ENCODE assay signal across 25 cellular contexts in the genomic region with DNA sequence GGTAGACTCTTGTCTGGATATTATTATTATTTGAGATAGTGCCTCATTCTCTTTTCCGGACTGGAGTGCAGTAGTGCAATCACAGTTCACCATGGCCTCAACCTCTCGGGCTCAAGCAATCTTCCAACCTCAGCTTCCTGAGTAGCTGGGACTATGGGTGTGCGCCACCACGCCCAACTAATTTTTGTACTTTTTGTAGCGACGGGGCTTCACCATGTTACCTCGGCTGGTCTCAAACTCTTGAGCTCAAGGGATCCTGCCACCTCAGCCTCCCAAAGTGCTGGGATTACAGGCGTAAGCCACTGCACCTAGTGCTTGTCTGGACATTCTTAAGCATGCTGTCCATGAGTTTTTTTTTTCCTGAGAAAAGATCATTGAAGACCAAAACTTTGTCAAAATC.
DNase-seq lines count a peak whose midpoint lies in the region; FAIRE-seq and TF ChIP-seq lines count a peak whose summit lies in the region.
"Had no signal": no experiment of that assay in that cellular context is flagged by ENCODE, and none has a peak within 500 bp of the region (broad histone marks: within the 10 kb centered on the region; RNA-seq: fewer than 3 reads in every experiment).

No MANE protein-coding gene starts in this region.

- dilution Hi-C loops in endothelial cell of umbilical vein (cut with MboI; ENCODE audit: extremely low pct_ligation_motif_present, low sequenced_read_pairs) = no loop called here

- H3K9me1 ChIP-seq in endothelial cell of umbilical vein (replicated peaks; ENCODE audit: control insufficient read depth, extremely low read depth, insufficient read depth, low read length) = peaks cover 2% of the 10 kb centered on the region

- H3K36me3 ChIP-seq in PC-9 (ENCODE audit: low read depth) = peaks cover 9% of the 10 kb centered on the region
- no peaks in the 10 kb centered on the region for H3K36me3 ChIP-seq in endothelial cell of umbilical vein (ENCODE audit: control insufficient read depth in 2 of 2, extremely low read depth in 1 of 2, insufficient read depth in 2 of 2, low read length in 2 of 2)
- peaks cover 0 to 9% (median 0%) of the 10 kb centered on the region in 6 donors for H3K36me3 ChIP-seq in spleen
- no peaks in the 10 kb centered on the region for H3K36me3 ChIP-seq in ovary
- H3K36me3 ChIP-seq: SJCRH30 had no signal

- DNase-seq in GM12891 (ENCODE audit: insufficient read length, low spot score) = no peak
- DNase-seq in PC-9 = no peak
- DNase-seq in endothelial cell of umbilical vein (ENCODE audit: low read depth, low spot score) = no peak
- DNase-seq in spleen = no peak
- no peak for DNase-seq in medulla oblongata (ENCODE audit: extremely low spot score)
- no peak for DNase-seq in activated naive CD4-positive, alpha-beta T cell treated with anti-CD3 and anti-CD28 coated beads for 36 hours
- no peak for DNase-seq in ovary
- DNase-seq: AML-193; C1 segment of cervical spinal cord; COR-L47; GDM1; Karpas-422; NCI-H1092 treated with DMSO at 0.1 percent for 48 hours; NCI-H1436 treated with DMSO at 0.1 percent for 48 hours; NCI-H187 treated with DMSO at 0.1 percent for 48 hours; NCI-H446; NCI-H524 treated with DMSO at 0.1 percent for 48 hours; NCI-H774; NK-92 treated with Interleukin-12 subunit alpha and Interleukin-12 subunit beta, amount 100 ng/mL, for 24 hours; PC-3; SJCRH30 had no signal

- CTCF ChIA-PET in PC-9 (lab: Charles Lee) (no interaction called here), endothelial cell of umbilical vein (lab: Charles Lee) (no interaction called here)
- CTCF ChIA-PET in activated naive CD4-positive, alpha-beta T cell treated with anti-CD3 and anti-CD28 coated beads for 36 hours (lab: Charles Lee) = no interaction called here

- H3K9ac ChIP-seq in endothelial cell of umbilical vein (replicated peaks; ENCODE audit: extremely low read depth, insufficient read depth, low read length) = no peak overlapping the region

- FAIRE-seq in GM12891 (lab: Jason Lieb, UNC) (peak; percentile 31), endothelial cell of umbilical vein (lab: Jason Lieb, UNC) (peak; percentile 66)
- FAIRE-seq: A549, H54 had no signal

- TF ChIP-seq EP300 in ovary (IDR thresholded peaks at IDR 0.05) = no peak

- H3K9me2 ChIP-seq in PC-9 (ENCODE audit: insufficient read depth) = no peaks in the 10 kb centered on the region

- intact Hi-C loops in PC-9 (cut with micrococcal nuclease; ENCODE audit: unreplicated experiment) (no loop called here), endothelial cell of umbilical vein (cut with micrococcal nuclease) (no loop called here), spleen (cut with DNase I; ENCODE audit: low total_unique reads) (no loop called here), ovary (cut with DNase I) (no loop called here)
- intact Hi-C loops in activated naive CD4-positive, alpha-beta T cell treated with anti-CD3 and anti-CD28 coated beads for 36 hours (cut with micrococcal nuclease) = no loop called here

- H4K20me1 ChIP-seq in PC-9 (ENCODE audit: insufficient read depth) (peaks cover 28% of the 10 kb centered on the region), endothelial cell of umbilical vein (replicated peaks; ENCODE audit: control insufficient read depth, extremely low read depth, insufficient read depth, low read length) (no peaks in the 10 kb centered on the region)

- H3K4me3 Mint-ChIP-seq in activated naive CD4-positive, alpha-beta T cell treated with anti-CD3 and anti-CD28 coated beads for 36 hours = no peak overlapping the region
- H3K4me3 Mint-ChIP-seq: CD4-positive, alpha-beta memory T cell had no signal

- H3K4me1 Mint-ChIP-seq in activated naive CD4-positive, alpha-beta T cell treated with anti-CD3 and anti-CD28 coated beads for 36 hours (ENCODE audit: low read depth) = peaks cover 12% of the 10 kb centered on the region

- POLR2A ChIA-PET in PC-9 (lab: Charles Lee; ENCODE audit: unreplicated experiment) (no interaction called here), endothelial cell of umbilical vein (lab: Charles Lee) (no interaction called here)

- H3F3A ChIP-seq in PC-9 (ENCODE audit: insufficient read depth, low read depth) = peaks cover 36% of the 10 kb centered on the region

- H3K27ac ChIP-seq in PC-9 (0 out of 2 replicates have a peak overlapping the region, but pooled peaks have one; percentile 33), endothelial cell of umbilical vein (ENCODE audit: insufficient read depth, low read depth, low read length) (no peak overlapping the region), spleen (peak overlapping the region in 5 of 8 donors; percentile 16 to 54 (median 42)), ovary (no peak overlapping the region)
- H3K27ac ChIP-seq: A549, HL-60, SJCRH30 had no signal

- H3K4me1 ChIP-seq in PC-9 (replicated peaks; ENCODE audit: insufficient read depth) (0 out of 2 replicates have a peak, but pooled peaks cover 3% of the 10 kb centered on the region), endothelial cell of umbilical vein (ENCODE audit: control insufficient read depth, extremely low read depth, insufficient read depth, low read length) (no peaks in the 10 kb centered on the region), spleen (peaks cover 12 to 61% (median 36%) of the 10 kb centered on the region in 6 donors), ovary (ENCODE audit: insufficient read depth) (no peaks in the 10 kb centered on the region)
- H3K4me1 ChIP-seq: SJCRH30 had no signal

- TF ChIP-seq CTCF in PC-9 (conservative IDR thresholded peaks at IDR 0.05) (no peak), endothelial cell of umbilical vein (IDR thresholded peaks at IDR 0.05; ENCODE audit: extremely low read depth in 1 of 2, insufficient read depth in 1 of 2, low read depth in 1 of 2, low read length in 2 of 2) (no peak), spleen (IDR thresholded peaks at IDR 0.05 in 8 of 11, conservative IDR thresholded peaks at IDR 0.05 in 3 of 11) (no peak), ovary (IDR thresholded peaks at IDR 0.05) (no peak)

- H3K27ac Mint-ChIP-seq in activated naive CD4-positive, alpha-beta T cell treated with anti-CD3 and anti-CD28 coated beads for 36 hours = no peak overlapping the region

- H3K4me3 ChIP-seq in PC-9 = no peak overlapping the region
- no peak overlapping the region for H3K4me3 ChIP-seq in endothelial cell of umbilical vein (replicated peaks in 1 of 3; ENCODE audit: insufficient read depth in 1 of 3, low read depth in 1 of 3, low read length in 3 of 3)
- H3K4me3 ChIP-seq in spleen = no peak overlapping the region
- no peak overlapping the region for H3K4me3 ChIP-seq in ovary
- H3K4me3 ChIP-seq: A549, SJCRH30 had no signal

- no peak overlapping the region for H2AFZ ChIP-seq in PC-9
- H2AFZ ChIP-seq in endothelial cell of umbilical vein (ENCODE audit: low read depth, low read length) = no peak overlapping the region

- TF ChIP-seq POLR2A in GM12891 (IDR thresholded peaks at IDR 0.05; ENCODE audit: low read depth, low read length) (no peak), endothelial cell of umbilical vein (IDR thresholded peaks at IDR 0.05; ENCODE audit: low read depth, low read length) (no peak), spleen (IDR thresholded peaks at IDR 0.05) (no peak), ovary (IDR thresholded peaks at IDR 0.05) (no peak)

- H3K36me3 Mint-ChIP-seq in activated naive CD4-positive, alpha-beta T cell treated with anti-CD3 and anti-CD28 coated beads for 36 hours (ENCODE audit: low read depth) = peaks cover 7% of the 10 kb centered on the region

- no TSS peak for BruUV-seq in PC-9 (replicated peaks; lab: Mats Ljungman, UMichigan)
- BruUV-seq in endothelial cell of umbilical vein (replicated peaks; lab: Mats Ljungman, UMichigan) = no TSS peak

- H3K9me3 Mint-ChIP-seq in activated naive CD4-positive, alpha-beta T cell treated with anti-CD3 and anti-CD28 coated beads for 36 hours = no peaks in the 10 kb centered on the region

- H3K79me2 ChIP-seq in PC-9 (ENCODE audit: low read depth) (peaks cover 75% of the 10 kb centered on the region), endothelial cell of umbilical vein (ENCODE audit: control insufficient read depth, insufficient read depth, low read length) (no peaks in the 10 kb centered on the region)

- no peaks in the 10 kb centered on the region for H3K9me3 ChIP-seq in PC-9 (ENCODE audit: insufficient read depth, low read depth)
- H3K9me3 ChIP-seq in endothelial cell of umbilical vein (replicated peaks; ENCODE audit: control insufficient read depth, insufficient read depth, low read length) = no peaks in the 10 kb centered on the region
- H3K9me3 ChIP-seq in spleen = peaks cover 0 to 4% (median 0%) of the 10 kb centered on the region in 8 donors
- no peaks in the 10 kb centered on the region for H3K9me3 ChIP-seq in ovary
- H3K9me3 ChIP-seq: A549 had no signal

- H3K4me2 ChIP-seq in PC-9 (no peak overlapping the region), endothelial cell of umbilical vein (ENCODE audit: insufficient read depth, low read length) (no peak overlapping the region)
- H3K4me2 ChIP-seq: A549 had no signal

- no peaks in the 10 kb centered on the region for H3K27me3 Mint-ChIP-seq in activated naive CD4-positive, alpha-beta T cell treated with anti-CD3 and anti-CD28 coated beads for 36 hours (ENCODE audit: low read depth)
- H3K27me3 Mint-ChIP-seq: CD4-positive, alpha-beta memory T cell had no signal

- WGBS in spleen, 5 donors = 71 to 86% (median 78%) methylated on average over 8 of the region's 8 CpGs
- 95 to 97% (median 96%) methylated on average over 8 of the region's 8 CpGs for WGBS in ovary, 3 donors

- H3K27me3 ChIP-seq in PC-9 (ENCODE audit: insufficient read depth, low read depth) = no peaks in the 10 kb centered on the region
- no peaks in the 10 kb centered on the region for H3K27me3 ChIP-seq in endothelial cell of umbilical vein (ENCODE audit: control insufficient read depth in 2 of 2, insufficient read depth in 2 of 2, low read length in 2 of 2)
- H3K27me3 ChIP-seq in spleen (replicated peaks in 1 of 7) = no peaks in the 10 kb centered on the region
- no peaks in the 10 kb centered on the region for H3K27me3 ChIP-seq in ovary
- H3K27me3 ChIP-seq: SJCRH30 had no signal

TF ChIP-seq in GM12891, 5 proteins besides CTCF, POLR2A, EP300 and RAD21:
- no peak for TF ChIP-seq POU2F2 (IDR thresholded peaks at IDR 0.05; ENCODE audit: low read depth, low read length)
- TF ChIP-seq POLR2AphosphoS5 (IDR thresholded peaks at IDR 0.05; ENCODE audit: low read depth, low read length) = no peak
- no peak for TF ChIP-seq SPI1 (IDR thresholded peaks at IDR 0.05; ENCODE audit: low read depth, low read length)
- no peak for TF ChIP-seq PAX5 (IDR thresholded peaks at IDR 0.05; ENCODE audit: insufficient read depth, low read length, severe bottlenecking)
- no peak for TF ChIP-seq TAF1 (IDR thresholded peaks at IDR 0.05; ENCODE audit: low read depth, low read length)

TF ChIP-seq in endothelial cell of umbilical vein, 7 proteins besides CTCF, POLR2A, EP300 and RAD21:
- no peak for TF ChIP-seq FOS (IDR thresholded peaks at IDR 0.05; ENCODE audit: borderline replicate concordance, insufficient read depth, low read length)

Comparison
In these comparisons a context has a peak if more than half of its experiments do, and no peak if none do; other contexts are left out.
1. H3K27ac ChIP-seq: peak in PC-9 (single experiment) and spleen (5 of 8); none in endothelial cell of umbilical vein (single experiment) and ovary (0 of 2).